ENCODE assay signal across 27 cellular contexts in genomic region chr4:136489101-136489500, GRCh38.
"Had no signal": no experiment of that assay in that cellular context is flagged by ENCODE, and none has a peak within 500 bp of the region (broad histone marks: within the 10 kb centered on the region; RNA-seq: fewer than 3 reads in every experiment).

No MANE protein-coding gene starts in this region.

- H3K27me3 Mint-ChIP-seq: dendritic cell treated with granulocyte-macrophage colony-stimulating factor and Interleukin-4, amounts not matched to agents 40 ng/mL and 50 ng/mL, for 4 days; effector memory CD8-positive, alpha-beta T cell had no signal

- H3K4me1 ChIP-seq: colonic mucosa, esophagus squamous epithelium, foreskin keratinocyte, gastrocnemius medialis, heart left ventricle, heart right ventricle had no signal

- H3K9me3 Mint-ChIP-seq: dendritic cell treated with granulocyte-macrophage colony-stimulating factor and Interleukin-4, amounts not matched to agents 40 ng/mL and 50 ng/mL, for 4 days; endodermal cell had no signal

- FAIRE-seq: endometrium, endothelial cell of umbilical vein, frontal cortex had no signal

- H3K27ac Mint-ChIP-seq: dendritic cell treated with granulocyte-macrophage colony-stimulating factor and Interleukin-4, amounts not matched to agents 40 ng/mL and 50 ng/mL, for 4 days; effector memory CD8-positive, alpha-beta T cell; endodermal cell had no signal

- H3K9me3 ChIP-seq: colonic mucosa, esophagus muscularis mucosa, esophagus squamous epithelium, gastrocnemius medialis, gastroesophageal sphincter, heart left ventricle had no signal

- DNase-seq: colonic mucosa; cortex of kidney; dermis blood vessel endothelial cell; dorsolateral prefrontal cortex; effector CD4-positive, alpha-beta T cell; effector CD8-positive, alpha-beta T cell; effector memory CD4-positive, alpha-beta T cell; effector memory CD8-positive, alpha-beta T cell; endodermal cell; erythroblast; esophagus squamous epithelium; foreskin fibroblast; foreskin keratinocyte; foreskin melanocyte; gastrocnemius medialis; glutamatergic neuron; head of caudate nucleus; heart left ventricle; heart right ventricle had no signal

- H3K4me3 ChIP-seq: colonic mucosa, coronary artery, dorsolateral prefrontal cortex, esophagus muscularis mucosa, esophagus squamous epithelium, gastrocnemius medialis, gastroesophageal sphincter, heart left ventricle, heart right ventricle had no signal

- H3K36me3 ChIP-seq: colonic mucosa, esophagus muscularis mucosa, esophagus squamous epithelium, gastrocnemius medialis, gastroesophageal sphincter, heart left ventricle, heart right ventricle had no signal

- H3K4me3 Mint-ChIP-seq: dendritic cell treated with granulocyte-macrophage colony-stimulating factor and Interleukin-4, amounts not matched to agents 40 ng/mL and 50 ng/mL, for 4 days; effector memory CD8-positive, alpha-beta T cell; endodermal cell had no signal

- ATAC-seq: effector memory CD8-positive, alpha-beta T cell; esophagus mucosa; foreskin keratinocyte; gastrocnemius medialis; gastroesophageal sphincter; heart left ventricle; heart right ventricle had no signal
